ENCODE assay signal across 8 cellular contexts in genomic region chr10:105952153-105952552, GRCh38.
DNase-seq lines count a peak whose midpoint lies in the region; ATAC-seq, FAIRE-seq and TF ChIP-seq lines count a peak whose summit lies in the region.

No MANE protein-coding gene starts in this region.

- H3K4me1 Mint-ChIP-seq in activated naive CD4-positive, alpha-beta T cell treated with anti-CD3 and anti-CD28 coated beads for 36 hours (ENCODE audit: low read depth) = no peaks in the 10 kb centered on the region
- H3K4me1 Mint-ChIP-seq in activated B cell treated with CpG ODN at 0.5 μM for 24 hours = no peaks in the 10 kb centered on the region

- H3K4me1 ChIP-seq in HepG2 (ENCODE audit: insufficient read depth, low read length) (no peaks in the 10 kb centered on the region), gastrocnemius medialis (no peaks in the 10 kb centered on the region)

- intact Hi-C loops in activated naive CD4-positive, alpha-beta T cell treated with anti-CD3 and anti-CD28 coated beads for 36 hours (cut with micrococcal nuclease) = no loop called here
- intact Hi-C loops in activated B cell treated with CpG ODN at 0.5 μM for 24 hours (cut with micrococcal nuclease) (no loop called here), HepG2 (cut with micrococcal nuclease; ENCODE audit: unreplicated experiment) (no loop called here), gastrocnemius medialis (cut with DNase I; ENCODE audit: low total_unique reads) (no loop called here)

- H3K4me3 Mint-ChIP-seq in activated naive CD4-positive, alpha-beta T cell treated with anti-CD3 and anti-CD28 coated beads for 36 hours = no peak overlapping the region
- no peak overlapping the region for H3K4me3 Mint-ChIP-seq in activated B cell treated with CpG ODN at 0.5 μM for 24 hours

- H3K9ac ChIP-seq in HepG2 (ENCODE audit: insufficient read depth, low read depth, low read length) = no peak overlapping the region

- no peaks in the 10 kb centered on the region for H3K9me3 Mint-ChIP-seq in activated naive CD4-positive, alpha-beta T cell treated with anti-CD3 and anti-CD28 coated beads for 36 hours
- H3K9me3 Mint-ChIP-seq in activated B cell treated with CpG ODN at 0.5 μM for 24 hours = no peaks in the 10 kb centered on the region

- ATAC-seq in HG03159 (IDR thresholded peaks at IDR 0.05; ENCODE audit: unreplicated experiment) (peak; percentile 94), activated B cell treated with CpG ODN at 0.5 μM for 24 hours (ENCODE audit: low read depth) (peak; percentile 40), HepG2 (no peak), gastrocnemius medialis (no peak)

- H3K27ac ChIP-seq in HepG2 (ENCODE audit: extremely low read length, insufficient read depth, low read length) = no peak overlapping the region
- no peak overlapping the region for H3K27ac ChIP-seq in gastrocnemius medialis

- no peak for FAIRE-seq in HepG2 (lab: Jason Lieb, UNC)

- H3K9me3 ChIP-seq in HepG2 (ENCODE audit: low read length) (peaks cover 47% of the 10 kb centered on the region), gastrocnemius medialis (no peaks in the 10 kb centered on the region)

- 0% methylated on average over 3 of the region's 3 CpGs for WGBS in HepG2 (ENCODE audit: low lambda C conversion rate)

- H3K36me3 Mint-ChIP-seq in activated naive CD4-positive, alpha-beta T cell treated with anti-CD3 and anti-CD28 coated beads for 36 hours (ENCODE audit: low read depth) = no peaks in the 10 kb centered on the region
- H3K36me3 Mint-ChIP-seq in activated B cell treated with CpG ODN at 0.5 μM for 24 hours (ENCODE audit: low read depth) = no peaks in the 10 kb centered on the region

- H3K4me3 ChIP-seq in HepG2 (replicated peaks in 1 of 3; ENCODE audit: insufficient read depth in 1 of 3, low read depth in 2 of 3, low read length in 3 of 3) (no peak overlapping the region), gastrocnemius medialis (no peak overlapping the region)

- H3K27me3 Mint-ChIP-seq in activated naive CD4-positive, alpha-beta T cell treated with anti-CD3 and anti-CD28 coated beads for 36 hours (ENCODE audit: low read depth) = no peaks in the 10 kb centered on the region
- H3K27me3 Mint-ChIP-seq in activated B cell treated with CpG ODN at 0.5 μM for 24 hours = no peaks in the 10 kb centered on the region

- POLR2A ChIA-PET in activated B cell treated with CpG ODN at 0.5 μM for 24 hours (lab: Charles Lee) = no interaction called here
- POLR2A ChIA-PET in HepG2 (lab: Yijun Ruan, JAX) = no interaction called here

- H3K79me2 ChIP-seq in HepG2 (ENCODE audit: insufficient read depth, low read length) = no peaks in the 10 kb centered on the region

- CTCF ChIA-PET in activated naive CD4-positive, alpha-beta T cell treated with anti-CD3 and anti-CD28 coated beads for 36 hours (lab: Charles Lee) = interaction anchor here (1.2 to 2.8 kb wide), 2 partner anchors 10 to 11 kb away, joined by 3 to 10 read pairs; no protein-coding TSS in a partner anchor
- CTCF ChIA-PET in activated B cell treated with CpG ODN at 0.5 μM for 24 hours (lab: Charles Lee) (interaction anchor here (1.3 kb wide), 1 partner anchor 11 kb away, joined by 5 read pairs; no protein-coding TSS in a partner anchor), HepG2 (lab: Yijun Ruan, JAX; ENCODE audit: low intra/inter-chr PET ratio, low total read pairs) (no interaction called here)

- H3K27ac Mint-ChIP-seq in activated naive CD4-positive, alpha-beta T cell treated with anti-CD3 and anti-CD28 coated beads for 36 hours = no peak overlapping the region
- no peak overlapping the region for H3K27ac Mint-ChIP-seq in activated B cell treated with CpG ODN at 0.5 μM for 24 hours

- no peak overlapping the region for H2AFZ ChIP-seq in HepG2 (ENCODE audit: low read length)

- in situ Hi-C loops in HepG2 (cut with HindIII; ENCODE audit: extremely low pct_ligation_motif_present, low pct_unique_long_range_greater_than_20kb) (no loop called here), gastrocnemius medialis (cut with MboI; ENCODE audit: low sequenced_read_pairs in 4 of 4) (no loop called here)

- no peak for TF ChIP-seq RAD21 in HepG2 (CRISPR knock-in tag; IDR thresholded peaks at IDR 0.05)

- no peak for TF ChIP-seq POLR2A in HepG2 (IDR thresholded peaks at IDR 0.05; ENCODE audit: insufficient read depth in 1 of 2, low read depth in 2 of 2, low read length in 2 of 2)
- TF ChIP-seq POLR2A in gastrocnemius medialis (IDR thresholded peaks at IDR 0.05) = no peak

- H3K27me3 ChIP-seq in HepG2 (ENCODE audit: control insufficient read depth in 1 of 2, insufficient read depth in 2 of 2, low read length in 2 of 2) (no peaks in the 10 kb centered on the region), gastrocnemius medialis (no peaks in the 10 kb centered on the region)

- no TSS peak for BruUV-seq in HepG2 (replicated peaks; lab: Mats Ljungman, UMichigan)

- TF ChIP-seq EP300 in HepG2 (IDR thresholded peaks at IDR 0.05; ENCODE audit: low read depth in 2 of 2, low read length in 2 of 2) (no peak), HepG2 (CRISPR knock-in tag; IDR thresholded peaks at IDR 0.05; ENCODE audit: borderline replicate concordance) (no peak)

- no peaks in the 10 kb centered on the region for H4K20me1 ChIP-seq in HepG2 (ENCODE audit: insufficient read depth, low read length)

- peak overlapping the region; percentile 39; the same call in 1 of the 2 replicates for H3K4me2 ChIP-seq in HepG2 (ENCODE audit: low read depth, low read length)

- peak; percentile 14 for DNase-seq in activated naive CD4-positive, alpha-beta T cell treated with anti-CD3 and anti-CD28 coated beads for 36 hours
- DNase-seq in activated naive CD4-positive, alpha-beta T cell treated with Interleukin-2 at 50 U/mL for 16 hours = no peak
- DNase-seq in activated B cell treated with CpG ODN at 0.5 μM for 24 hours (no peak), HepG2 (ENCODE audit: low spot score) (no peak), gastrocnemius medialis (no peak), cerebellar nuclear complex (lab: John Stamatoyannopoulos, UW) (no peak)
- DNase-seq in stimulated activated CD4-positive, alpha-beta T cell treated with anti-CD3 and anti-CD28 coated beads, Interleukin-15, amount 100 ng/mL, for 24 hours = no peak

- H3K36me3 ChIP-seq in HepG2 (replicated peaks in 1 of 2; ENCODE audit: control insufficient read depth in 1 of 2, insufficient read depth in 2 of 2, low read length in 2 of 2) (no peaks in the 10 kb centered on the region), gastrocnemius medialis (no peaks in the 10 kb centered on the region)

- TF ChIP-seq CTCF in activated B cell treated with CpG ODN at 0.5 μM for 24 hours (IDR thresholded peaks at IDR 0.05) (no peak), HepG2 (CRISPR knock-in tag; IDR thresholded peaks at IDR 0.05) (no peak), gastrocnemius medialis (IDR thresholded peaks at IDR 0.05 in 4 of 5, conservative IDR thresholded peaks at IDR 0.05 in 1 of 5) (no peak)

TF ChIP-seq in HepG2, 621 proteins besides CTCF, POLR2A, EP300 and RAD21:
- TF ChIP-seq HNRNPLL (IDR thresholded peaks at IDR 0.05; ENCODE audit: low read depth, low read length, poor library complexity, severe bottlenecking) (no peak), ZNF296 (CRISPR knock-in tag; conservative IDR thresholded peaks at IDR 0.05) (no peak), TOPORS (CRISPR knock-in tag; IDR thresholded peaks at IDR 0.05) (no peak), ZNF646 (CRISPR knock-in tag; IDR thresholded peaks at IDR 0.05) (no peak), FOXK2 (IDR thresholded peaks at IDR 0.05) (no peak)

Comparison
In these comparisons a context has a peak if more than half of its experiments do, and no peak if none do; other contexts are left out.
1. ATAC-seq: peak in HG03159 (single experiment) and activated B cell treated with CpG ODN at 0.5 μM for 24 hours (single experiment); none in HepG2 (single experiment) and gastrocnemius medialis (0 of 2).